Comparison of ENCODE assay signal across 8 cellular contexts in the genomic region with DNA sequence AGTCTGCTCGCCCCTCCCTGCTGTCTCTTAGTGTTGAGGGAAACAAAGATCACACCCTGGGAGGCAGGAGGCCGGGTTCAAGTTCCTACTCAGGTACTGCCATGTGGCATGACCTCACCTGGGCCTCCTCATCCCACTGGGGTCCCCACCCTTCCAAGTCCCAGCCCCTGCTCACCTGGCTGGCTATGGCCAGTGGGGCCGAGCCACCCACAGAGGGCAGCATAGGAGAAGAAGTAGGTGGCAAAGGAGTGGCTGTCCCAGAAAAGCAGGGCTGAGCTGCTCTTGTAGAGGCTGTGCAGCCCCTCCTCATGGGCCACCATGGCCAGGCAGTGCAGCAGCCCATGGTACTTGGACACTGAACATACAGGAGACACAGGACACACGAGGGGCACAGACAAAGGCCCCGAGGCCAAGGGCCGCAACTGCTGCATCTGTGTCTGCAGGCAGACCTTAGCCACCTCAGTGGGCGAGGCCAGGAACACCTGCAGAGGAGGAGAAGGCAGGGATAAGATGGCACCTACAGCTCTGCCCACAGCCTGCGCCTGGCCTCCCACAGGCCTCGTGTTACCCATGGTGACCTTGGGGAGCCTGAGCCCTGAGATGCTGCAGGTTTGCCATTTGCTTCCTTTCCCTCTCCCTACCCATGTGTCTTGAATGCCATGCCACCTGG. TPM values are rescaled to one million over a fixed set of nuclear protein-coding genes. Genes with fewer than 3 reads are reported as not detected.
DNase-seq lines count a peak whose midpoint lies in the region; ATAC-seq and TF ChIP-seq lines count a peak whose summit lies in the region.

No MANE protein-coding gene starts in this region.

- no TSS peak for BruUV-seq in Panc1 (replicated peaks; lab: Mats Ljungman, UMichigan)

- POLR2A ChIA-PET in CD4-positive, alpha-beta memory T cell (lab: Charles Lee; ENCODE audit: partially characterized antibody): interaction anchor here (1.0 kb wide), 1 partner anchor 102 kb away, joined by 3 read pairs; no protein-coding TSS in a partner anchor
- POLR2A ChIA-PET in Panc1 (lab: Charles Lee): no interaction called here

- no peaks in the 10 kb centered on the region for H3K4me1 ChIP-seq in CD4-positive, alpha-beta memory T cell (ENCODE audit: insufficient read depth, low read length)
- no peaks in the 10 kb centered on the region for H3K4me1 ChIP-seq in Panc1 (ENCODE audit: control insufficient read depth, insufficient read depth, low read length)

- H3K9me3 Mint-ChIP-seq in CD4-positive, alpha-beta memory T cell: no peaks in the 10 kb centered on the region

- H3K36me3 Mint-ChIP-seq in CD4-positive, alpha-beta memory T cell: no peaks in the 10 kb centered on the region

- ATAC-seq in Panc1 (peak; percentile 60; the same call in 1 of the 2 replicates), GM18873 (IDR thresholded peaks at IDR 0.05; ENCODE audit: low FRiP score, unreplicated experiment) (no peak)

- H3K27me3 Mint-ChIP-seq in CD4-positive, alpha-beta memory T cell: no peaks in the 10 kb centered on the region

- intact Hi-C loops in CD4-positive, alpha-beta memory T cell (cut with micrococcal nuclease): loop anchor here (1.0 kb wide), 1 partner anchor 21 kb away; no protein-coding TSS in a partner anchor
- intact Hi-C loops in Panc1 (cut with micrococcal nuclease; ENCODE audit: unreplicated experiment): loop anchor here (10.0 kb wide), 1 partner anchor 161 kb away; the partner anchor contains the start of gene OR5A2

- H3K27me3 ChIP-seq in CD4-positive, alpha-beta memory T cell (ENCODE audit: insufficient read depth, low read length): no peaks in the 10 kb centered on the region
- peaks cover 1% of the 10 kb centered on the region; the same call in 1 of the 2 replicates for H3K27me3 ChIP-seq in Panc1 (ENCODE audit: control insufficient read depth, insufficient read depth, low read length)

- DNase-seq in CD4-positive, alpha-beta memory T cell: peak in 4 of 5 donors; percentile 16 to 30 (median 25)
- DNase-seq in GM13976 (ENCODE audit: low spot score): no peak
- no peak for DNase-seq in Panc1 (ENCODE audit: low read depth, low spot score)
- peak; percentile 73 for DNase-seq in islet precursor cell
- no peak for DNase-seq in NCI-H187 (lab: John Stamatoyannopoulos, UW)
- DNase-seq in cerebellar cortex (ENCODE audit: low spot score): no peak
- DNase-seq in globus pallidus (ENCODE audit: low spot score): no peak

- no peak overlapping the region for H3K4me3 Mint-ChIP-seq in CD4-positive, alpha-beta memory T cell

- TF ChIP-seq CTCF in GM13976 (IDR thresholded peaks at IDR 0.05; ENCODE audit: borderline replicate concordance, control extremely low read depth, extremely low read depth, insufficient read depth, missing control alignments): peak; percentile 56
- no peak for TF ChIP-seq CTCF in Panc1 (IDR thresholded peaks at IDR 0.05)

- in situ Hi-C loops in GM13976 (cut with MboI; ENCODE audit: low sequenced_read_pairs, unreplicated experiment) (no loop called here), Panc1 (cut with HindIII; ENCODE audit: low pct_unique_long_range_greater_than_20kb, low sequenced_read_pairs) (no loop called here)

- H3K27ac Mint-ChIP-seq in CD4-positive, alpha-beta memory T cell: no peak overlapping the region

- peaks cover 0 to 5% (median under 1%) of the 10 kb centered on the region in 4 donors for H3K4me1 Mint-ChIP-seq in CD4-positive, alpha-beta memory T cell

- no peak overlapping the region for H3K4me3 ChIP-seq in CD4-positive, alpha-beta memory T cell (ENCODE audit: low read length in 2 of 2)
- no peak overlapping the region for H3K4me3 ChIP-seq in Panc1 (ENCODE audit: low read depth in 2 of 2, low read length in 2 of 2)

- H3K27ac ChIP-seq in CD4-positive, alpha-beta memory T cell (ENCODE audit: low read depth, low read length): no peak overlapping the region
- no peak overlapping the region for H3K27ac ChIP-seq in Panc1 (ENCODE audit: low read length)

- H3K9me3 ChIP-seq in CD4-positive, alpha-beta memory T cell (ENCODE audit: control insufficient read depth in 1 of 2, low read length in 2 of 2): no peaks in the 10 kb centered on the region
- no peaks in the 10 kb centered on the region for H3K9me3 ChIP-seq in Panc1 (ENCODE audit: control insufficient read depth, insufficient read depth, low read depth, low read length)

- CTCF ChIA-PET in CD4-positive, alpha-beta memory T cell (lab: Charles Lee; ENCODE audit: partially characterized antibody): interaction anchor here (1.6 to 2.5 kb wide), 6 partner anchors 9 to 166 kb away, joined by 6 to 10 read pairs (median 8); no protein-coding TSS in a partner anchor
- CTCF ChIA-PET in Panc1 (lab: Charles Lee): no interaction called here

- no peaks in the 10 kb centered on the region for H3K36me3 ChIP-seq in CD4-positive, alpha-beta memory T cell (ENCODE audit: insufficient read depth, low read length)
- H3K36me3 ChIP-seq in Panc1 (ENCODE audit: control insufficient read depth, insufficient read depth, low read length): no peaks in the 10 kb centered on the region

RNA-seq across cellular contexts. Expression of gene MPEG1, which starts 50.6 kb away (rescaled TPM):
- 1 to 10 TPM; 2.1 to 2.7 TPM for total RNA-seq in CD4-positive, alpha-beta memory T cell
- polyA plus RNA-seq in CD4-positive, alpha-beta memory T cell: under 1 TPM; 0.14 to 0.25 TPM
- total RNA-seq in Panc1 (2021; ENCODE audit: unreplicated experiment): 0.08 TPM
- polyA plus RNA-seq in Panc1 (2012; ENCODE audit: insufficient read length): not detected

Comparison
In these comparisons a context has a peak if more than half of its experiments do, and no peak if none do; other contexts are left out.
1. DNase-seq: peak in CD4-positive, alpha-beta memory T cell (4 of 5) and islet precursor cell (single experiment); none in GM13976 (single experiment), Panc1 (single experiment), NCI-H187 (0 of 2), cerebellar cortex (single experiment) and globus pallidus (single experiment).